ENCODE assay signal across 8 cellular contexts in the genomic region with DNA sequence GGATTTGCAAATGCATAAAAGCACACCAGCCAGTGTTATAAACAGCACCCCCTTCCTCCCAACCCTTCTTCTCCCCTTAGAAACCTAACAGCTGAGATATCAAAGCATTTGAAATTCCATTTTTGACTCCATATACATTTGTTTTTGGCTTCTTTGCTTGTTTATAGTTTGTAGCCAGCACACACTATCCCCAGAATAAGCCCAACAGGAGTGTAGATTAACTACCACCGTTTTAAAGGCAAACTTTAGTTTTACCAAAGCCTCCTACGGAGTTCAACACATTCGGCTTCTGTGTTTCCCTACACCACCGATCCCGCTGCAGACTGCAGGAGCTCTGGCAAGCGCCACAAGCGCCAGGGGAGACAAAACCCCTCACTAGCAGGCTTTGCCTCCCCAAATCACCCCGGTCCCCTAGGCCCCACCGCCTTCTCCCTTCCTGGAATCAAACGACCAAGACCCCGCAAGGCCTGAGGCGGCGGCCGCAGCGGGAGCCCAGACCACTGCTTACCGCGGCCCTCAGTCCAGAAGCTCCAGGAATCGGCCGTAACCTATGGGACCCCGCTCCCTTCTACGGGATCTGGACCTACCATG. TPM values are rescaled to one million over a fixed set of nuclear protein-coding genes. Genes with fewer than 3 reads are reported as not detected.
A peak's percentile ranks its signal among the peaks of the same experiment; 100 is the strongest.
DNase-seq lines count a peak whose midpoint lies in the region; ATAC-seq, FAIRE-seq and TF ChIP-seq lines count a peak whose summit lies in the region.

No MANE protein-coding gene starts in this region.

- CTCF ChIA-PET in GM12878 (lab: Yijun Ruan, JAX): no interaction called here

- H3K4me2 ChIP-seq in GM12878 (ENCODE audit: control insufficient read depth, insufficient read depth): peak overlapping the region; percentile 87

- peak; percentile 40 for ATAC-seq in GM21528 (IDR thresholded peaks at IDR 0.05; ENCODE audit: low FRiP score, unreplicated experiment)
- ATAC-seq in GM12878: no peak; the same call in 1 of the 3 replicates
- no peak for ATAC-seq in HG03442 (IDR thresholded peaks at IDR 0.05; ENCODE audit: unreplicated experiment)

- POLR2A ChIA-PET in GM12878 (lab: Charles Lee): interaction anchor here (1.4 kb wide), 2 partner anchors 9 to 35 kb away, joined by 4 to 6 read pairs; no protein-coding TSS in a partner anchor

- DNase-seq in ELR (ENCODE audit: low read depth) (peak; percentile 9), NB4 (ENCODE audit: low read depth) (no peak), GM12878 (ENCODE audit: low read depth, low spot score) (no peak), left kidney (ENCODE audit: low read depth, low spot score) (peak; percentile 36), KBM-7 (no peak)

- RAD21 ChIA-PET in GM12878 (lab: Charles Lee; ENCODE audit: unreplicated experiment): no interaction called here

- no peaks in the 10 kb centered on the region for H3K27me3 ChIP-seq in GM12878 (replicated peaks in 1 of 2; ENCODE audit: control insufficient read depth in 2 of 2, insufficient read depth in 2 of 2, low read length in 1 of 2)

- H3K36me3 Mint-ChIP-seq in stimulated activated naive CD8-positive, alpha-beta T cell treated with anti-CD3 and anti-CD28 coated beads, Interleukin-15, Interleukin-2, amounts not matched to agents 100 ng/mL and 50 ng/mL, for 24 hours (ENCODE audit: low read depth): peaks cover 9% of the 10 kb centered on the region

- peaks cover 4% of the 10 kb centered on the region; the same call in 1 of the 2 replicates for H3K4me1 ChIP-seq in GM12878 (ENCODE audit: control insufficient read depth, insufficient read depth, low read length)

- peaks cover 63% of the 10 kb centered on the region for H3K4me1 Mint-ChIP-seq in stimulated activated naive CD8-positive, alpha-beta T cell treated with anti-CD3 and anti-CD28 coated beads, Interleukin-15, Interleukin-2, amounts not matched to agents 100 ng/mL and 50 ng/mL, for 24 hours (ENCODE audit: low read depth)

- H3K36me3 ChIP-seq in GM12878 (ENCODE audit: control insufficient read depth in 2 of 2, insufficient read depth in 2 of 2, low read length in 1 of 2): no peaks in the 10 kb centered on the region

- SMC1A ChIA-PET in GM12878 (lab: Charles Lee; ENCODE audit: uncharacterized antibody, unreplicated experiment): interaction anchor here (1.2 to 1.5 kb wide), 3 partner anchors 9 to 16 kb away, joined by 3 to 10 read pairs (median 3); no protein-coding TSS in a partner anchor

- H3K4me3 Mint-ChIP-seq in stimulated activated naive CD8-positive, alpha-beta T cell treated with anti-CD3 and anti-CD28 coated beads, Interleukin-15, Interleukin-2, amounts not matched to agents 100 ng/mL and 50 ng/mL, for 24 hours: peak overlapping the region; percentile 97

- peak overlapping the region; percentile 97 for H3K27ac Mint-ChIP-seq in stimulated activated naive CD8-positive, alpha-beta T cell treated with anti-CD3 and anti-CD28 coated beads, Interleukin-15, Interleukin-2, amounts not matched to agents 100 ng/mL and 50 ng/mL, for 24 hours

- H4K20me1 ChIP-seq in GM12878 (ENCODE audit: control insufficient read depth, insufficient read depth): no peaks in the 10 kb centered on the region

- intact Hi-C loops in GM12878 (cut with micrococcal nuclease; ENCODE audit: unreplicated experiment): loop anchor here (5.0 kb wide), 1 partner anchor 37 kb away; no protein-coding TSS in a partner anchor

- no peak for FAIRE-seq in GM12878 (lab: Jason Lieb, UNC)

- TSS peak; percentile 86 for BruUV-seq in GM12878 (replicated peaks; lab: Mats Ljungman, UMichigan)

- no peaks in the 10 kb centered on the region for H3K9me3 ChIP-seq in GM12878 (replicated peaks; ENCODE audit: control insufficient read depth, insufficient read depth, low read length)

- TF ChIP-seq RAD21 in GM12878 (IDR thresholded peaks at IDR 0.05; ENCODE audit: insufficient read depth, low read depth, low read length): no peak

- peak overlapping the region; percentile 89 for H3K27ac ChIP-seq in GM12878 (ENCODE audit: control insufficient read depth, insufficient read depth)

- H2AFZ ChIP-seq in GM12878 (ENCODE audit: control insufficient read depth, low read depth, low read length): peak overlapping the region; percentile 86

- TF ChIP-seq CTCF in NB4 (IDR thresholded peaks at IDR 0.05; ENCODE audit: low read depth, low read length) (no peak), GM12878 (IDR thresholded peaks at IDR 0.05 in 2 of 3, conservative IDR thresholded peaks at IDR 0.05 in 1 of 3; ENCODE audit: control insufficient read depth in 2 of 3, extremely low read depth in 1 of 3, insufficient read depth in 1 of 3, low read depth in 3 of 3, low read length in 3 of 3) (no peak)

- TF ChIP-seq EP300 in GM12878 (IDR thresholded peaks at IDR 0.05; ENCODE audit: borderline replicate concordance in 1 of 2, control insufficient read depth in 1 of 2, low read depth in 2 of 2, low read length in 2 of 2): no peak

- under 1% methylated on average over 15 of the region's 21 CpGs for WGBS in GM12878 (ENCODE audit: insufficient coverage, insufficient replicate concordance, low lambda C conversion rate, missing lambda C conversion rate)

- peak overlapping the region; percentile 94 for H3K9ac ChIP-seq in GM12878 (ENCODE audit: control insufficient read depth, insufficient read depth, low read length)

- TF ChIP-seq POLR2A in NB4 (IDR thresholded peaks at IDR 0.05; ENCODE audit: extremely low read depth, insufficient read length): no peak
- no peak for TF ChIP-seq POLR2A in GM12878 (IDR thresholded peaks at IDR 0.05; ENCODE audit: low read depth, low read length)

- peaks cover 59% of the 10 kb centered on the region for H3K79me2 ChIP-seq in GM12878 (ENCODE audit: control insufficient read depth, insufficient read depth, low read length)

- in situ Hi-C loops in GM12878 (cut with MboI) (no loop called here), KBM-7 (cut with MboI; ENCODE audit: low pct_unique_long_range_greater_than_20kb, low sequenced_read_pairs) (no loop called here)

- no peaks in the 10 kb centered on the region for H3K9me3 Mint-ChIP-seq in stimulated activated naive CD8-positive, alpha-beta T cell treated with anti-CD3 and anti-CD28 coated beads, Interleukin-15, Interleukin-2, amounts not matched to agents 100 ng/mL and 50 ng/mL, for 24 hours

- no peaks in the 10 kb centered on the region for H3K27me3 Mint-ChIP-seq in stimulated activated naive CD8-positive, alpha-beta T cell treated with anti-CD3 and anti-CD28 coated beads, Interleukin-15, Interleukin-2, amounts not matched to agents 100 ng/mL and 50 ng/mL, for 24 hours

- peak overlapping the region; percentile 97 for H3K4me3 ChIP-seq in NB4 (ENCODE audit: low read depth, low read length)
- peak overlapping the region; percentile 94 for H3K4me3 ChIP-seq in GM12878

TF ChIP-seq in GM12878, 131 proteins besides CTCF, POLR2A, EP300 and RAD21 (continues in another document):
- no peak for TF ChIP-seq KAT2A (conservative IDR thresholded peaks at IDR 0.05; ENCODE audit: control insufficient read depth, low read depth, low read length)
- TF ChIP-seq RELB (IDR thresholded peaks at IDR 0.05; ENCODE audit: low read depth): no peak
- TF ChIP-seq ZNF24 (IDR thresholded peaks at IDR 0.05): no peak

RNA-seq across cellular contexts. Expression of gene COPB2, which starts 0.4 kb away (rescaled TPM):
- total RNA-seq in GM12878 (2013; cell fraction: nucleolus; rRNA removed): 131 and 152 TPM in 2 replicates
- total RNA-seq in GM12878 (2014; rRNA removed) (115 and 118 TPM in 2 replicates), GM12878 (2014; rRNA removed; fragmentation: Illumina TruSeq; extraction: Trizol) (116 and 123 TPM in 2 replicates), GM12878 (2021) (93.6 and 98.6 TPM in 2 replicates)
- 67.2 TPM for polyA plus RNA-seq in GM12878 (2011; ENCODE audit: low read depth)
- polyA plus RNA-seq in GM12878 (2011; rRNA removed) (120 and 158 TPM in 2 replicates), GM12878 (2014; fragmentation: Illumina TruSeq; extraction: Trizol) (116 and 132 TPM in 2 replicates), GM12878 (2014; fragmentation: Nextera tagmentation; extraction: Ambion mirVana) (10 to 100 TPM; 51.3 to 79.8 TPM), GM12878 (2014; rRNA removed) (70.4 and 81.1 TPM in 2 replicates), GM12878 (2016; fragmentation: Nextera tagmentation; extraction: Ambion mirVana) (100 to 1,000 TPM; 142 to 143 TPM)
- polyA plus RNA-seq in GM12878 (2011; cell fraction: cytosol; rRNA removed): 57.4 and 63.8 TPM in 2 replicates
- 82.3 and 93.9 TPM in 2 replicates for polyA plus RNA-seq in GM12878 (2011; cell fraction: nucleus; rRNA removed)
- polyA plus RNA-seq in GM12878 (2012): 61.8 and 82.0 TPM in 2 replicates
- 119 and 189 TPM in 2 replicates for polyA minus RNA-seq in GM12878 (2011; rRNA and poly(A)+ RNA removed)
- 40.0 and 47.6 TPM in 2 replicates for polyA minus RNA-seq in GM12878 (2011; cell fraction: cytosol; rRNA and poly(A)+ RNA removed)
- 67.7 and 83.3 TPM in 2 replicates for polyA minus RNA-seq in GM12878 (2011; cell fraction: nucleus; rRNA and poly(A)+ RNA removed)

RNA-seq across cellular contexts. Expression of gene MRPS22, which starts 45.2 kb away (rescaled TPM):
- 42.4 and 50.2 TPM in 2 replicates for total RNA-seq in GM12878 (2013; cell fraction: nucleolus; rRNA removed)
- total RNA-seq in GM12878 (2014; rRNA removed) (53.9 and 72.4 TPM in 2 replicates), GM12878 (2014; rRNA removed; fragmentation: Illumina TruSeq; extraction: Trizol) (77.5 and 86.0 TPM in 2 replicates), GM12878 (2021) (44.3 and 48.1 TPM in 2 replicates)
- polyA plus RNA-seq in GM12878 (2011; ENCODE audit: low read depth): 29.6 TPM
- polyA plus RNA-seq in GM12878 (2011; rRNA removed) (67.5 and 102 TPM in 2 replicates), GM12878 (2014; fragmentation: Illumina TruSeq; extraction: Trizol) (64.5 and 79.5 TPM in 2 replicates), GM12878 (2014; fragmentation: Nextera tagmentation; extraction: Ambion mirVana) (100 to 1,000 TPM; 117 to 146 TPM), GM12878 (2014; rRNA removed) (63.1 and 72.2 TPM in 2 replicates), GM12878 (2016; fragmentation: Nextera tagmentation; extraction: Ambion mirVana) (10 to 100 TPM; 78.2 to 78.5 TPM)
- 42.8 and 44.0 TPM in 2 replicates for polyA plus RNA-seq in GM12878 (2011; cell fraction: cytosol; rRNA removed)
- polyA plus RNA-seq in GM12878 (2011; cell fraction: nucleus; rRNA removed): 28.9 and 40.9 TPM in 2 replicates
- 35.1 and 40.7 TPM in 2 replicates for polyA plus RNA-seq in GM12878 (2012)
- 19.6 and 31.1 TPM in 2 replicates for polyA minus RNA-seq in GM12878 (2011; rRNA and poly(A)+ RNA removed)
- polyA minus RNA-seq in GM12878 (2011; cell fraction: cytosol; rRNA and poly(A)+ RNA removed): 8.7 and 15.3 TPM in 2 replicates
- 16.4 and 24.6 TPM in 2 replicates for polyA minus RNA-seq in GM12878 (2011; cell fraction: nucleus; rRNA and poly(A)+ RNA removed)

Comparison
In these comparisons a context has a peak if more than half of its experiments do, and no peak if none do; other contexts are left out.
1. DNase-seq: peak in ELR (single experiment) and left kidney (single experiment); none in NB4 (single experiment), GM12878 (single experiment) and KBM-7 (single experiment).